26 cellular contexts compared by ENCODE assay signal in the genomic region with DNA sequence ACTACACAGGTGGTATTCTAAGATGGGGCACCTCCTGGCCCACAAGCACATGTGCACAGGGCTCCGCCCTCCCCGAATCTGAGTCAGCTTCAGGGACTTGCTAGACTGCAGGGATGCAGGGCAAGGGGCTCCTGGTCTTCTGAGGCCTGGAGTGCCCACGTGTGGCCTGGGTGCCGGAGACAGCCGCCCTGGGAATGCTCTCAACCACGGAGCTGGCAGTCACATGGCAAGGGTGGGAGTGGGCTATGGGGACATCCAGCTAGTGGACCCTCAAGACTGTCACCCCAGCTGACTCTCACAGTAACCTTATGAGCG. TPM values are rescaled to one million over a fixed set of nuclear protein-coding genes. Genes with fewer than 3 reads are reported as not detected.
"Had no signal": no experiment of that assay in that cellular context is flagged by ENCODE, and none has a peak within 500 bp of the region (broad histone marks: within the 10 kb centered on the region; RNA-seq: fewer than 3 reads in every experiment).

No MANE protein-coding gene starts in this region.

- H3K4me1 ChIP-seq: adrenal gland, body of pancreas, gastroesophageal sphincter, parathyroid adenoma, testis, uterus had no signal

- H3K36me3 ChIP-seq: adrenal gland, cardiac muscle cell, gastroesophageal sphincter, uterus had no signal

- H3K9ac ChIP-seq: parathyroid adenoma had no signal

- DNase-seq: activated CD4-positive, CD25-positive, alpha-beta regulatory T cell; activated CD8-positive, alpha-beta memory T cell treated with anti-CD3 and anti-CD28 coated beads for 24 hours; activated gamma-delta T cell treated with Interleukin-2 at 50 U/mL for 16 hours; cortex of kidney; islet precursor cell; midbrain; naive thymus-derived CD4-positive, alpha-beta T cell; nucleus accumbens; stimulated activated CD4-positive, alpha-beta T cell treated with anti-CD3 and anti-CD28 coated beads, Interleukin-12 subunit alpha, Interleukin-12 subunit beta, amount 100 ng/mL, for 4 hours; stimulated activated CD4-positive, alpha-beta T cell treated with anti-CD3 and anti-CD28 coated beads, Interleukin-4, amount 100 ng/mL, for 1 hour; stimulated activated naive CD8-positive, alpha-beta T cell treated with anti-CD3 and anti-CD28 coated beads, Interleukin-15, Interleukin-2, amounts not matched to agents 100 U/mL and 50 U/mL, for 24 hours; T-helper 1 cell; testis; trophoblast cell had no signal

- H3K4me3 ChIP-seq: adrenal gland, body of pancreas, cardiac muscle cell, gastroesophageal sphincter, hepatocyte, testis, uterus had no signal

- H3K27ac ChIP-seq: adrenal gland, body of pancreas, cardiac muscle cell, gastroesophageal sphincter, hepatocyte, parathyroid adenoma, testis, uterus had no signal

- H3K4me2 ChIP-seq: hepatocyte had no signal

- ATAC-seq: activated CD4-positive, alpha-beta T cell treated with anti-CD3 and anti-CD28 coated beads for 36 hours; activated naive CD4-positive, alpha-beta T cell treated with anti-CD3 and anti-CD28 coated beads, Interleukin-2, amount 50 U/mL, for 72 hours; body of pancreas; gastroesophageal sphincter; stimulated activated naive CD8-positive, alpha-beta T cell treated with anti-CD3 and anti-CD28 coated beads, Interleukin-15, Interleukin-2, amounts not matched to agents 100 U/mL and 50 U/mL, for 24 hours had no signal

- H3K9me3 ChIP-seq: adrenal gland, body of pancreas, testis, uterus had no signal

- H3K27me3 ChIP-seq: adrenal gland, body of pancreas, cardiac muscle cell, hepatocyte, testis, uterus had no signal

- H2AFZ ChIP-seq: hepatocyte, parathyroid adenoma had no signal

- FAIRE-seq: endothelial cell of umbilical vein had no signal

RNA-seq across cellular contexts. Expression of gene CFAP46, which starts 42.7 kb away (rescaled TPM):
- total RNA-seq: skeletal muscle tissue had no signal
- polyA plus RNA-seq: aorta; naive thymus-derived CD4-positive, alpha-beta T cell had no signal
